1 cellular context compared by ENCODE assay signal in genomic region chr17:82256242-82256894, GRCh38.
TF ChIP-seq lines count a peak whose summit lies in the region.

No MANE protein-coding gene starts in this region.

TF ChIP-seq in WTC11, 78 proteins besides CTCF, POLR2A, EP300 and RAD21 (continued from another document):
- TF ChIP-seq MLX (CRISPR knock-in tag; IDR thresholded peaks at IDR 0.05): no peak
- TF ChIP-seq GRHL2 (CRISPR knock-in tag; IDR thresholded peaks at IDR 0.05; ENCODE audit: insufficient replicate concordance, severe bottlenecking): no peak
- no peak for TF ChIP-seq ATF2 (CRISPR knock-in tag; IDR thresholded peaks at IDR 0.05; ENCODE audit: borderline replicate concordance, low read depth)
- TF ChIP-seq USF2 (CRISPR knock-in tag; IDR thresholded peaks at IDR 0.05): no peak
- no peak for TF ChIP-seq NFYB (CRISPR knock-in tag; conservative IDR thresholded peaks at IDR 0.05; ENCODE audit: low read depth)
- no peak for TF ChIP-seq CREM (CRISPR knock-in tag; IDR thresholded peaks at IDR 0.05)
